20 cellular contexts compared by ENCODE assay signal in the genomic region with DNA sequence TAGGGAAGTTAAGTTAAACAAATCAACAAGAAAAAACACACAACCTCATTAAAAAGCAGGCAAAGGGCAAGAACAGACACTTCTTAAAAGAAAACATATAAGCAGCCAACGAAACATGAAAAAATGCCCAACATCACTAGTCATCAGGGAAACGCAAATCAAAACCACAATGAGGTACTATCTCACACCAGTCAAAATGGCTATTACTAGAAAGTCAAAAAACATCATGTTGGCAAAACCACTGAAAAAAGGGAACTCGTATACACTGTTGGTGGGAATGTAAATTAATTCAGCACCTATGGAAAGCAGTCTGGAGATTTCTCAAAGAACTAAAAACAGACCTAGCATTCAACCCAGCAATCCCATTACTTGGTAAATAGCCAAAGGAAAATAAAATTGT. TPM values are rescaled to one million over a fixed set of nuclear protein-coding genes. Genes with fewer than 3 reads are reported as not detected.
DNase-seq lines count a peak whose midpoint lies in the region; FAIRE-seq and TF ChIP-seq lines count a peak whose summit lies in the region.
"Had no signal": no experiment of that assay in that cellular context is flagged by ENCODE, and none has a peak within 500 bp of the region (broad histone marks: within the 10 kb centered on the region; RNA-seq: fewer than 3 reads in every experiment).

No MANE protein-coding gene starts in this region.

- H3K4me3 Mint-ChIP-seq in osteocyte (ENCODE audit: unreplicated experiment) (no peak overlapping the region), glutamatergic neuron (ENCODE audit: unreplicated experiment) (no peak overlapping the region)
- H3K4me3 Mint-ChIP-seq: activated CD4-positive, alpha-beta memory T cell treated with anti-CD3 and anti-CD28 coated beads, Interleukin-2, amount 10 ng/mL, durations not matched to agents 7 days and 5 days; CD8-positive, alpha-beta T cell; H9; stimulated activated naive CD8-positive, alpha-beta T cell treated with anti-CD3 and anti-CD28 coated beads, Interleukin-15, amount 100 ng/mL, for 72 hours had no signal

- H3K27me3 Mint-ChIP-seq in osteocyte (ENCODE audit: unreplicated experiment) (no peaks in the 10 kb centered on the region), glutamatergic neuron (ENCODE audit: unreplicated experiment) (peaks cover 3% of the 10 kb centered on the region)
- H3K27me3 Mint-ChIP-seq: stimulated activated naive CD8-positive, alpha-beta T cell treated with anti-CD3 and anti-CD28 coated beads, Interleukin-15, amount 100 ng/mL, for 72 hours had no signal

- no peak overlapping the region for H3K4me3 ChIP-seq in Peyer's patch
- no peak overlapping the region for H3K4me3 ChIP-seq in suprapubic skin
- H3K4me3 ChIP-seq: esophagus muscularis mucosa, right atrium auricular region had no signal

- H3K4me1 ChIP-seq in Peyer's patch (peaks cover 0 to 21% (median 3%) of the 10 kb centered on the region in 4 donors), suprapubic skin (peaks cover 20% of the 10 kb centered on the region)

- H3K36me3 Mint-ChIP-seq in osteocyte (ENCODE audit: unreplicated experiment) (peaks cover 9% of the 10 kb centered on the region), glutamatergic neuron (ENCODE audit: unreplicated experiment) (no peaks in the 10 kb centered on the region)
- H3K36me3 Mint-ChIP-seq: CD8-positive, alpha-beta T cell had no signal

- peak overlapping the region; percentile 88 for H3K27ac Mint-ChIP-seq in osteocyte (ENCODE audit: unreplicated experiment)
- no peak overlapping the region for H3K27ac Mint-ChIP-seq in glutamatergic neuron (ENCODE audit: unreplicated experiment)
- H3K27ac Mint-ChIP-seq: activated CD4-positive, alpha-beta memory T cell treated with anti-CD3 and anti-CD28 coated beads, Interleukin-2, amount 10 ng/mL, durations not matched to agents 7 days and 5 days; CD8-positive, alpha-beta T cell; stimulated activated naive CD8-positive, alpha-beta T cell treated with anti-CD3 and anti-CD28 coated beads, Interleukin-15, amount 100 ng/mL, for 72 hours had no signal

- H3K27me3 ChIP-seq in Peyer's patch, result no peaks in the 10 kb centered on the region
- no peaks in the 10 kb centered on the region for H3K27me3 ChIP-seq in suprapubic skin
- H3K27me3 ChIP-seq: esophagus muscularis mucosa, right atrium auricular region had no signal

- H3K4me1 Mint-ChIP-seq in osteocyte (ENCODE audit: unreplicated experiment) (peaks cover 56% of the 10 kb centered on the region), glutamatergic neuron (ENCODE audit: low read depth, unreplicated experiment) (peaks cover 7% of the 10 kb centered on the region)

- H3K36me3 ChIP-seq in Peyer's patch, result no peaks in the 10 kb centered on the region
- H3K36me3 ChIP-seq in suprapubic skin, result no peaks in the 10 kb centered on the region
- H3K36me3 ChIP-seq: esophagus muscularis mucosa, right atrium auricular region had no signal

- TF ChIP-seq CTCF in osteocyte (IDR thresholded peaks at IDR 0.05) (no peak), Peyer's patch (IDR thresholded peaks at IDR 0.05) (no peak), suprapubic skin (IDR thresholded peaks at IDR 0.05) (no peak), glutamatergic neuron (IDR thresholded peaks at IDR 0.05; ENCODE audit: partially characterized antibody, unreplicated experiment) (no peak)

- DNase-seq in GM12891 (ENCODE audit: insufficient read length, low spot score) (no peak), RPMI8226 (peak; percentile 17), fibroblast of gingiva (ENCODE audit: low read depth) (peak; percentile 67), osteocyte (ENCODE audit: extremely low spot score, unreplicated experiment) (no peak), Peyer's patch (no peak), suprapubic skin (ENCODE audit: low spot score in 2 of 2) (no peak), NCI-H1417 (lab: John Stamatoyannopoulos, UW) (no peak), glutamatergic neuron (no peak)
- DNase-seq: activated CD4-positive, alpha-beta memory T cell treated with anti-CD3 and anti-CD28 coated beads, Interleukin-2, amount 10 ng/mL, durations not matched to agents 7 days and 5 days; activated effector memory CD4-positive, alpha-beta T cell treated with anti-CD3 and anti-CD28 coated beads, Interleukin-2, amount 50 U/mL, for 16 hours; CD8-positive, alpha-beta T cell; central memory CD4-positive, alpha-beta T cell; H9; islet precursor cell; NCI-H510A treated with DMSO at 0.1 percent for 48 hours; stimulated activated naive CD8-positive, alpha-beta T cell treated with anti-CD3 and anti-CD28 coated beads, Interleukin-15, amount 100 ng/mL, for 72 hours had no signal

- no peak for FAIRE-seq in GM12891 (lab: Jason Lieb, UNC)
- FAIRE-seq: G401.6 had no signal

- TF ChIP-seq POLR2A in GM12891 (IDR thresholded peaks at IDR 0.05; ENCODE audit: low read depth, low read length) (no peak), Peyer's patch (IDR thresholded peaks at IDR 0.05) (no peak), suprapubic skin (IDR thresholded peaks at IDR 0.05) (no peak)

- H3K27ac ChIP-seq in Peyer's patch, result no peak overlapping the region
- H3K27ac ChIP-seq in suprapubic skin, result no peak overlapping the region
- H3K27ac ChIP-seq: esophagus muscularis mucosa, right atrium auricular region, RWPE1 had no signal

- 61% methylated on average over 3 of the region's 3 CpGs for WGBS in suprapubic skin

- no peak for TF ChIP-seq EP300 in suprapubic skin (IDR thresholded peaks at IDR 0.05)

- H3K9me3 ChIP-seq in Peyer's patch (no peaks in the 10 kb centered on the region), suprapubic skin (no peaks in the 10 kb centered on the region)
- H3K9me3 ChIP-seq: esophagus muscularis mucosa, right atrium auricular region had no signal

- H3K9me3 Mint-ChIP-seq in osteocyte (ENCODE audit: unreplicated experiment) (peaks cover 12% of the 10 kb centered on the region), glutamatergic neuron (ENCODE audit: unreplicated experiment) (no peaks in the 10 kb centered on the region)
- H3K9me3 Mint-ChIP-seq: activated CD4-positive, alpha-beta memory T cell treated with anti-CD3 and anti-CD28 coated beads, Interleukin-2, amount 10 ng/mL, durations not matched to agents 7 days and 5 days; CD8-positive, alpha-beta T cell; H9; stimulated activated naive CD8-positive, alpha-beta T cell treated with anti-CD3 and anti-CD28 coated beads, Interleukin-15, amount 100 ng/mL, for 72 hours had no signal

TF ChIP-seq in GM12891, 5 proteins besides CTCF, POLR2A, EP300 and RAD21:
- TF ChIP-seq SPI1 (IDR thresholded peaks at IDR 0.05; ENCODE audit: low read depth, low read length), result 0 out of 2 replicates have a peak, but pooled peaks have one; percentile 13
- TF ChIP-seq TAF1 (IDR thresholded peaks at IDR 0.05; ENCODE audit: low read depth, low read length), result no peak
TF ChIP-seq in GM12891: peak in this region for 1.

RNA-seq across cellular contexts. Expression of a gene that starts 51.1 kb away (rescaled TPM):
- polyA plus RNA-seq in GM12891 (2012; ENCODE audit: low read depth, missing spikeins), result 0.59 TPM
- total RNA-seq in osteocyte (3.4 and 3.7 TPM in 2 replicates), Peyer's patch (under 1 TPM in 2 of 4 donors, not detected in 2; 0.35 to 0.67 TPM), suprapubic skin (1 to 10 TPM in 1 of 4 donors, under 1 TPM in 2, not detected in 1; 0.57 to 1.6 (median 0.59) TPM), glutamatergic neuron (ENCODE audit: unreplicated experiment) (1.0 TPM)

RNA-seq across cellular contexts. Expression of a gene that starts 51.1 kb away (rescaled TPM):
- polyA plus RNA-seq in GM12891 (2012; ENCODE audit: low read depth, missing spikeins), result 13.8 TPM
- total RNA-seq in osteocyte (26.0 and 26.5 TPM in 2 replicates), Peyer's patch (10 to 100 TPM; 10.7 to 28.1 (median 14.1) TPM), suprapubic skin (10 to 100 TPM; 19.1 to 25.1 (median 23.3) TPM), glutamatergic neuron (ENCODE audit: unreplicated experiment) (41.2 TPM)

Comparison
In these comparisons a context has a peak if more than half of its experiments do, and no peak if none do; other contexts are left out.
1. DNase-seq: peak in RPMI8226 (single experiment) and fibroblast of gingiva (single experiment); none in GM12891 (single experiment), osteocyte (single experiment), Peyer's patch (0 of 3), suprapubic skin (0 of 2), NCI-H1417 (0 of 3) and glutamatergic neuron (single experiment).